ENCODE assay signal across 18 cellular contexts in the genomic region with DNA sequence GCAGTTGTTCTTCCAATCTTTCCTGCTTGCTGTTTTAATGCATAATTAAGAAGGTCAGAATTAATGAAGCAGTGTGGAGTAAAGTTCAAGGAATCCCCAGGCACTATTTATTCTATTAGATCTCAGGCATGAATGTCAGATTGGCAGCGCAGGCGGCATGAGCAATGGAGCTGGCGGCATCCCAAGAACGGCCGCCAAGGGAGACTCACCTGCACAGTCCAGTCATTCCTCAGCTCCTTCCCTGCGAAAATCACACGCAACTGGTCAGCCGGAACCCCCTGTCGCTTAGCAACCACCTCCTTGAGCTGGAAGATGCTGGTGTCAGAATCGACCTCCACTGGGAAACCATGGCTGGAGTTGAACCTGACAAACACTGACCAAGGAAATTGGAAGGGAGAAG.
DNase-seq lines count a peak whose midpoint lies in the region; ATAC-seq and TF ChIP-seq lines count a peak whose summit lies in the region.
"Had no signal": no experiment of that assay in that cellular context is flagged by ENCODE, and none has a peak within 500 bp of the region (broad histone marks: within the 10 kb centered on the region; RNA-seq: fewer than 3 reads in every experiment).

No MANE protein-coding gene starts in this region.

- CTCF ChIA-PET in T-cell (lab: Charles Lee), result no interaction called here

- H3K9me3 ChIP-seq in BE2C, result no peaks in the 10 kb centered on the region
- H3K9me3 ChIP-seq: sigmoid colon had no signal

- H3K4me1 Mint-ChIP-seq in nephron progenitor cell, result peaks cover 6% of the 10 kb centered on the region
- no peaks in the 10 kb centered on the region for H3K4me1 Mint-ChIP-seq in T-cell
- H3K4me1 Mint-ChIP-seq: activated naive CD8-positive, alpha-beta T cell treated with anti-CD3 and anti-CD28 coated beads, Interleukin-2, amount 50 U/mL, for 24 hours; activated T-helper 17 cell treated with anti-CD3 and anti-CD28 coated beads, Interleukin-2, amount 50 U/mL, for 72 hours; mesothelial cell of epicardium had no signal

- peaks cover 16% of the 10 kb centered on the region for H3K36me3 Mint-ChIP-seq in nephron progenitor cell (ENCODE audit: low read depth)
- peaks cover 33% of the 10 kb centered on the region for H3K36me3 Mint-ChIP-seq in T-cell
- H3K36me3 Mint-ChIP-seq: mesothelial cell of epicardium, type B pancreatic cell had no signal

- H3K27ac Mint-ChIP-seq in nephron progenitor cell (no peak overlapping the region), T-cell (no peak overlapping the region)
- H3K27ac Mint-ChIP-seq: activated naive CD8-positive, alpha-beta T cell treated with anti-CD3 and anti-CD28 coated beads, Interleukin-2, amount 50 U/mL, for 24 hours; activated T-helper 17 cell treated with anti-CD3 and anti-CD28 coated beads, Interleukin-2, amount 50 U/mL, for 72 hours; mesothelial cell of epicardium; type B pancreatic cell had no signal

- H3K4me3 ChIP-seq in BE2C (ENCODE audit: low read depth, low read length), result 0 out of 2 replicates have a peak overlapping the region, but pooled peaks have one; percentile 1
- H3K4me3 ChIP-seq: heart right ventricle, sigmoid colon had no signal

- POLR2A ChIA-PET in T-cell (lab: Charles Lee), result no interaction called here

- H3K27me3 ChIP-seq in BE2C, result no peaks in the 10 kb centered on the region
- H3K27me3 ChIP-seq: heart right ventricle, sigmoid colon had no signal

- no peak for TF ChIP-seq CTCF in BE2C (IDR thresholded peaks at IDR 0.05; ENCODE audit: low read depth, low read length)
- TF ChIP-seq CTCF in nephron progenitor cell (IDR thresholded peaks at IDR 0.05), result no peak

- H3K4me1 ChIP-seq in BE2C, result peaks cover 10% of the 10 kb centered on the region; the same call in 1 of the 2 replicates
- H3K4me1 ChIP-seq: sigmoid colon had no signal

- H3K36me3 ChIP-seq in BE2C, result no peaks in the 10 kb centered on the region

- peaks cover 13% of the 10 kb centered on the region for H3K27me3 Mint-ChIP-seq in nephron progenitor cell (ENCODE audit: low read depth, poor library complexity)
- H3K27me3 Mint-ChIP-seq in T-cell, result no peaks in the 10 kb centered on the region
- H3K27me3 Mint-ChIP-seq: activated naive CD8-positive, alpha-beta T cell treated with anti-CD3 and anti-CD28 coated beads, Interleukin-2, amount 50 U/mL, for 24 hours; activated T-helper 17 cell treated with anti-CD3 and anti-CD28 coated beads, Interleukin-2, amount 50 U/mL, for 72 hours; type B pancreatic cell had no signal

- H3K9me3 Mint-ChIP-seq in nephron progenitor cell, result peaks cover 17% of the 10 kb centered on the region
- peaks cover 5 to 24% (median 21%) of the 10 kb centered on the region in 3 donors for H3K9me3 Mint-ChIP-seq in T-cell

- ATAC-seq in T-cell (replicated peaks in 1 of 4) (no peak), GM21576 (IDR thresholded peaks at IDR 0.05; ENCODE audit: unreplicated experiment) (no peak)
- ATAC-seq: activated naive CD8-positive, alpha-beta T cell treated with anti-CD3 and anti-CD28 coated beads, Interleukin-2, amount 50 U/mL, for 24 hours; activated T-helper 17 cell treated with anti-CD3 and anti-CD28 coated beads, Interleukin-2, amount 50 U/mL, for 72 hours had no signal

- H3K4me3 Mint-ChIP-seq in nephron progenitor cell (no peak overlapping the region), T-cell (no peak overlapping the region)
- H3K4me3 Mint-ChIP-seq: activated naive CD8-positive, alpha-beta T cell treated with anti-CD3 and anti-CD28 coated beads, Interleukin-2, amount 50 U/mL, for 24 hours; activated T-helper 17 cell treated with anti-CD3 and anti-CD28 coated beads, Interleukin-2, amount 50 U/mL, for 72 hours; mesothelial cell of epicardium; type B pancreatic cell had no signal

- DNase-seq in BE2C (no peak), NCI-H1105 treated with DMSO at 0.1 percent for 48 hours (lab: John Stamatoyannopoulos, UW) (peak; percentile 51), cerebellar cortex (ENCODE audit: low spot score) (peak; percentile 78), nephron progenitor cell (peak; percentile 29), NCI-H226 (no peak), dermis blood vessel endothelial cell (no peak), T-cell (no peak)
- DNase-seq: activated naive CD8-positive, alpha-beta T cell treated with anti-CD3 and anti-CD28 coated beads, Interleukin-2, amount 50 U/mL, for 24 hours; effector CD8-positive, alpha-beta T cell; heart right ventricle; MM.1S; sigmoid colon; stimulated activated naive CD4-positive, alpha-beta T cell treated with Interleukin-2 at 50 U/mL for 16 hours; T-helper 9 cell had no signal

Comparison
In these comparisons a context has a peak if more than half of its experiments do, and no peak if none do; other contexts are left out.
1. DNase-seq: peak in NCI-H1105 treated with DMSO at 0.1 percent for 48 hours (single experiment), cerebellar cortex (single experiment) and nephron progenitor cell (single experiment); none in BE2C (single experiment), NCI-H226 (single experiment), dermis blood vessel endothelial cell (single experiment) and T-cell (0 of 34).